In the genomic region with DNA sequence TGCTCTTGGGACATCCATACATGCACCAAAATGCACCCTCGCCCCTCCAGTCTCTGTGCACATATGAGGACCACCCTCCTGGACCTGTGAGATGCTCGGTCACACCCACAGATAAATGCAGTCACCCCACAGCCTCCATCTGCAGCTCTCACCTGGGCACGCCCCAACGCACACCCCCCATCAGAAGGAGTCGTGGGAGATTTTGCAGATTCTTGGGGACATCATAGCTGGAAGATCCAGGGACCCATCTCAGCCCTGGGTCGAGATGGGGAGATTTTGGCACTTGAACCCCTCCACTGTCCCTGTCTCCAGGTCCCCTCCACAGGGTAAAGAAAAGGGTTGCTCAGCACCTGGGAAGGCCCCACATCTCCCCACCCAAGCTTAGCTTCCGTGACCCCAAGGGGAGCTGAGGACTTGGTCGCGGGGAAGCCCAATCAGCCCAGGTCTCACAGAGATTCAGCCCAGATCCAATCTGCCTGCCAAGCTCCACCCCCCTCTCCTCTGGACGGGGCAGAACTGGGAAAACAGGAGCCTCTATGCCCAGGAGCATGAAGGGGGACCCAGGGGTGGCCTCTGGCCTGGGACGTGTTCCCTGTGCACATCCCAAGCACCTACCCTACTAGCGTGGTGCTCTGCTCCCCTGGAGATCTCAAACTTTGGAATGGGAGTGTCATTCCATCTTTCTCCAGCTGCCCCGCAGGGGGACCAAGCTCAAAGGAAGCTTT, we compare ENCODE assay signal across 20 cellular contexts.
DNase-seq lines count a peak whose midpoint lies in the region; ATAC-seq and TF ChIP-seq lines count a peak whose summit lies in the region.
"Had no signal": no experiment of that assay in that cellular context is flagged by ENCODE, and none has a peak within 500 bp of the region (broad histone marks: within the 10 kb centered on the region; RNA-seq: fewer than 3 reads in every experiment).

No MANE protein-coding gene starts in this region.

- POLR2A ChIA-PET in activated B cell treated with CpG ODN at 0.5 μM for 24 hours (lab: Charles Lee): no interaction called here

- H3K27me3 Mint-ChIP-seq in activated B cell treated with CpG ODN at 0.5 μM for 24 hours: peaks cover 1% of the 10 kb centered on the region
- peaks cover 2 to 27% (median 15%) of the 10 kb centered on the region in 3 donors for H3K27me3 Mint-ChIP-seq in naive B cell
- H3K27me3 Mint-ChIP-seq in stimulated activated naive B cell treated with anti-CD40 and anti-IgM and Interleukin-4, amounts not matched to agents 10 μg/mL and 1 μg/mL and 100 μg/mL, for 72 hours: peaks cover 13 to 30% of the 10 kb centered on the region in 2 donors

- CTCF ChIA-PET in activated B cell treated with CpG ODN at 0.5 μM for 24 hours (lab: Charles Lee): interaction anchor here (1.6 kb wide), 1 partner anchor 10 kb away, joined by 3 read pairs; no protein-coding TSS in a partner anchor

- peaks cover 21% of the 10 kb centered on the region for H3K4me1 Mint-ChIP-seq in activated B cell treated with CpG ODN at 0.5 μM for 24 hours
- H3K4me1 Mint-ChIP-seq in naive B cell: peaks cover 16 to 31% (median 30%) of the 10 kb centered on the region in 3 donors
- H3K4me1 Mint-ChIP-seq in stimulated activated naive B cell treated with anti-CD40 and anti-IgM and Interleukin-4, amounts not matched to agents 10 μg/mL and 1 μg/mL and 100 μg/mL, for 72 hours: peaks cover 18 to 24% of the 10 kb centered on the region in 2 donors

- no peak for TF ChIP-seq CTCF in activated B cell treated with CpG ODN at 0.5 μM for 24 hours (IDR thresholded peaks at IDR 0.05)

- peak overlapping the region; percentile 78 for H3K4me3 Mint-ChIP-seq in activated B cell treated with CpG ODN at 0.5 μM for 24 hours
- peak overlapping the region in 5 of 8 donors; percentile 16 to 85 (median 76) for H3K4me3 Mint-ChIP-seq in naive B cell
- H3K4me3 Mint-ChIP-seq in stimulated activated naive B cell treated with anti-CD40 and anti-IgM and Interleukin-4, amounts not matched to agents 10 μg/mL and 1 μg/mL and 100 μg/mL, for 72 hours: peak overlapping the region; percentile 48 to 55

- intact Hi-C loops in Right ventricle myocardium inferior (cut with DNase I) (no loop called here), left cardiac atrium (cut with DNase I) (no loop called here), activated B cell treated with CpG ODN at 0.5 μM for 24 hours (cut with micrococcal nuclease) (no loop called here)

- H3K9me3 Mint-ChIP-seq in activated B cell treated with CpG ODN at 0.5 μM for 24 hours (no peaks in the 10 kb centered on the region), naive B cell (no peaks in the 10 kb centered on the region)
- H3K9me3 Mint-ChIP-seq in stimulated activated naive B cell treated with anti-CD40 and anti-IgM and Interleukin-4, amounts not matched to agents 10 μg/mL and 1 μg/mL and 100 μg/mL, for 72 hours: no peaks in the 10 kb centered on the region
- H3K9me3 Mint-ChIP-seq: activated T-helper 2 cell treated with anti-CD3 and anti-CD28 coated beads, Interferon-gamma antibody, Interleukin-2, Interleukin-4, amounts not matched to agents 10 μg/mL and 5 μg/mL and 100 μg/mL, durations not matched to agents 14 hours and 24 hours and 36 hours; HFFc6 had no signal

- no peaks in the 10 kb centered on the region for H3K36me3 Mint-ChIP-seq in activated B cell treated with CpG ODN at 0.5 μM for 24 hours (ENCODE audit: low read depth)
- H3K36me3 Mint-ChIP-seq in naive B cell: no peaks in the 10 kb centered on the region
- no peaks in the 10 kb centered on the region for H3K36me3 Mint-ChIP-seq in stimulated activated naive B cell treated with anti-CD40 and anti-IgM and Interleukin-4, amounts not matched to agents 10 μg/mL and 1 μg/mL and 100 μg/mL, for 72 hours

- ATAC-seq in Right ventricle myocardium inferior (no peak), left cardiac atrium (no peak), activated B cell treated with CpG ODN at 0.5 μM for 24 hours (ENCODE audit: low read depth) (no peak), naive B cell (ENCODE audit: low read depth in 2 of 2) (no peak)
- ATAC-seq in stimulated activated naive B cell treated with anti-CD40 and anti-IgM and Interleukin-4, amounts not matched to agents 10 μg/mL and 1 μg/mL and 100 μg/mL, for 72 hours (replicated peaks): no peak
- ATAC-seq: esophagus mucosa, gastrocnemius medialis, left colon had no signal

- H3K27ac Mint-ChIP-seq in activated B cell treated with CpG ODN at 0.5 μM for 24 hours: peak overlapping the region; percentile 38
- H3K27ac Mint-ChIP-seq in naive B cell: peak overlapping the region in 4 of 6 donors; percentile 7 to 66 (median 43)
- no peak overlapping the region for H3K27ac Mint-ChIP-seq in stimulated activated naive B cell treated with anti-CD40 and anti-IgM and Interleukin-4, amounts not matched to agents 10 μg/mL and 1 μg/mL and 100 μg/mL, for 72 hours
- H3K27ac Mint-ChIP-seq: activated T-helper 2 cell treated with anti-CD3 and anti-CD28 coated beads, Interferon-gamma antibody, Interleukin-2, Interleukin-4, amounts not matched to agents 10 μg/mL and 5 μg/mL and 100 μg/mL, durations not matched to agents 14 hours and 24 hours and 36 hours; HFFc6 had no signal

- DNase-seq in Right ventricle myocardium inferior (ENCODE audit: missing footprints): peak; percentile 26
- DNase-seq in left cardiac atrium: no peak
- DNase-seq in activated B cell treated with CpG ODN at 0.5 μM for 24 hours: no peak
- no peak for DNase-seq in naive B cell
- no peak for DNase-seq in stimulated activated naive B cell treated with anti-CD40 and anti-IgM and Interleukin-4, amounts not matched to agents 10 μg/mL and 1 μg/mL and 100 μg/mL, for 72 hours
- no peak for DNase-seq in DMS79 (lab: John Stamatoyannopoulos, UW)
- no peak for DNase-seq in DMS153 treated with DMSO at 0.1 percent for 48 hours (lab: John Stamatoyannopoulos, UW; ENCODE audit: unreplicated experiment)
- DNase-seq in AG08395 (ENCODE audit: low spot score): no peak
- DNase-seq: activated CD4-positive, alpha-beta T cell treated with anti-CD3 and anti-CD28 coated beads, Interleukin-2, amount 50 U/mL, for 4 hours; gastrocnemius medialis; HFFc6; KBM-7; midbrain; NCI-H1048; NCI-H524; nucleus accumbens; SW 1271 had no signal
